In genomic region chr10:10994360-10994759, GRCh38 we compare ENCODE assay signal across 8 cellular contexts. TPM values are rescaled to one million over a fixed set of nuclear protein-coding genes. Genes with fewer than 3 reads are reported as not detected.
"Had no signal": no experiment of that assay in that cellular context is flagged by ENCODE, and none has a peak within 500 bp of the region (broad histone marks: within the 10 kb centered on the region; RNA-seq: fewer than 3 reads in every experiment).

No MANE protein-coding gene starts in this region.

- DNase-seq: GM23248, GOT3, H7, IMR-90 had no signal

- H3K4me3 ChIP-seq: GM23248, HAP-1, K562 had no signal

- H3K4me1 ChIP-seq: HAP-1 had no signal

- H3K9ac ChIP-seq: GM23248 had no signal

- H2AFZ ChIP-seq: GM23248 had no signal

- H3K36me3 ChIP-seq: HAP-1 had no signal

- FAIRE-seq: HTR-8/SVneo, K562 had no signal

- H3K27ac ChIP-seq: GM23248 had no signal

RNA-seq across cellular contexts. Expression of gene CELF2, which starts 23.3 kb away (rescaled TPM):
- total RNA-seq: HT-29 had no signal
